In the genomic region with DNA sequence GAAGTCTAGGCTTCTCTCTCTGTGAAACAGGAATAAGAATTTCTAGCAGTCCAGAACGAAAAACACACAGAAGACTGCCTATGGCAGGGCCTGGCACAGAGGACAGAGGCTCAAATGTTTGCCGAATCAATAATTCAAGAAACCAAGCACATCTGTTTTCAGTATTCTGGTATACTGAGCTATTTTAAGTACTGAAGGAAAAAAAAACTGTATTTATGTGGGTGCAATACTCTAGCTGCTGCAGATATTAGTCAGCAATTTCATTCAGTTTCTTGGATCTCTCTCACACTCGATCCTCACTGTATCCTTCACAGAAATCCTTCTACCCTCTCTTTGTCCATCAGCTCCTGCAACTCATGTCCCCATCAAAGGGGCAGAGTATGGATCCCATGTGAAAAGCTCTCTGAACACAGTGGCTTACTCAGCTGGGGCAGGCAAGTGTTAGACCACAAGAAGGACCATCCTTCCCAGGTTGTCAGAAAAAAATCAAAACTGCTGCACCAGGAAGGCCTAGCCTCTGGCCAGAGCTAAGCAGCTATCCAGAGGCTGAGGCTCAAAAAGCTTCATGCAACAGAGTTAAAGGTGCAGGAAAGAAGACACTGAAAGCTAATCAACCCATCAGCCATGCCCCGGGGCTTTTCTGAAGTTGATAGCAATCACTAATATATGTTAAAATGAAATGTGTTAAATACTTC, we compare ENCODE assay signal across 1 cellular context.
TF ChIP-seq lines count a peak whose summit lies in the region.

No MANE protein-coding gene starts in this region.

TF ChIP-seq in SK-N-SH, 30 proteins besides CTCF, POLR2A, EP300 and RAD21 (continued from another document):
- no peak for TF ChIP-seq TEAD4 (IDR thresholded peaks at IDR 0.05; ENCODE audit: borderline replicate concordance, insufficient read depth)
- TF ChIP-seq, protein P1, sequence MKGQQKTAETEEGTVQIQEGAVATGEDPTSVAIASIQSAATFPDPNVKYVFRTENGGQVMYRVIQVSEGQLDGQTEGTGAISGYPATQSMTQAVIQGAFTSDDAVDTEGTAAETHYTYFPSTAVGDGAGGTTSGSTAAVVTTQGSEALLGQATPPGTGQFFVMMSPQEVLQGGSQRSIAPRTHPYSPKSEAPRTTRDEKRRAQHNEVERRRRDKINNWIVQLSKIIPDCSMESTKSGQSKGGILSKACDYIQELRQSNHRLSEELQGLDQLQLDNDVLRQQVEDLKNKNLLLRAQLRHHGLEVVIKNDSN (IDR thresholded peaks at IDR 0.05; ENCODE audit: borderline replicate concordance, low read depth) = no peak
- TF ChIP-seq GABPA (IDR thresholded peaks at IDR 0.05; ENCODE audit: low read depth) = no peak
- no peak for TF ChIP-seq FOSL2 (IDR thresholded peaks at IDR 0.05; ENCODE audit: borderline replicate concordance, low read depth)
- no peak for TF ChIP-seq POLR2AphosphoS5 (IDR thresholded peaks at IDR 0.05; ENCODE audit: low read depth, low read length)
- TF ChIP-seq SMC3 (IDR thresholded peaks at IDR 0.05; ENCODE audit: low read depth, low read length) = no peak
- peak; percentile 7; the same call in 1 of the 2 replicates for TF ChIP-seq NFIC (IDR thresholded peaks at IDR 0.05; ENCODE audit: borderline replicate concordance)
- TF ChIP-seq CHD2 (IDR thresholded peaks at IDR 0.05; ENCODE audit: low read length, partially characterized antibody) = no peak
- TF ChIP-seq, protein P2, sequence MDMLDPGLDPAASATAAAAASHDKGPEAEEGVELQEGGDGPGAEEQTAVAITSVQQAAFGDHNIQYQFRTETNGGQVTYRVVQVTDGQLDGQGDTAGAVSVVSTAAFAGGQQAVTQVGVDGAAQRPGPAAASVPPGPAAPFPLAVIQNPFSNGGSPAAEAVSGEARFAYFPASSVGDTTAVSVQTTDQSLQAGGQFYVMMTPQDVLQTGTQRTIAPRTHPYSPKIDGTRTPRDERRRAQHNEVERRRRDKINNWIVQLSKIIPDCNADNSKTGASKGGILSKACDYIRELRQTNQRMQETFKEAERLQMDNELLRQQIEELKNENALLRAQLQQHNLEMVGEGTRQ (IDR thresholded peaks at IDR 0.05; ENCODE audit: borderline replicate concordance, low read depth, low read length) = no peak
- TF ChIP-seq RCOR1 (IDR thresholded peaks at IDR 0.05; ENCODE audit: low read length) = no peak
- TF ChIP-seq MEF2A (IDR thresholded peaks at IDR 0.05; ENCODE audit: borderline replicate concordance, low read depth) = peak; percentile 73
- no peak for TF ChIP-seq TAF1 (IDR thresholded peaks at IDR 0.05; ENCODE audit: borderline replicate concordance, low read depth, low read length)
- TF ChIP-seq, protein P3, sequence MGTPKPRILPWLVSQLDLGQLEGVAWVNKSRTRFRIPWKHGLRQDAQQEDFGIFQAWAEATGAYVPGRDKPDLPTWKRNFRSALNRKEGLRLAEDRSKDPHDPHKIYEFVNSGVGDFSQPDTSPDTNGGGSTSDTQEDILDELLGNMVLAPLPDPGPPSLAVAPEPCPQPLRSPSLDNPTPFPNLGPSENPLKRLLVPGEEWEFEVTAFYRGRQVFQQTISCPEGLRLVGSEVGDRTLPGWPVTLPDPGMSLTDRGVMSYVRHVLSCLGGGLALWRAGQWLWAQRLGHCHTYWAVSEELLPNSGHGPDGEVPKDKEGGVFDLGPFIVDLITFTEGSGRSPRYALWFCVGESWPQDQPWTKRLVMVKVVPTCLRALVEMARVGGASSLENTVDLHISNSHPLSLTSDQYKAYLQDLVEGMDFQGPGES (IDR thresholded peaks at IDR 0.05; ENCODE audit: low read depth, low read length) = no peak
- peak; percentile 63; the same call in 1 of the 2 replicates for TF ChIP-seq TCF12 (IDR thresholded peaks at IDR 0.05)
- TF ChIP-seq RFX5 (IDR thresholded peaks at IDR 0.05; ENCODE audit: low read length) = no peak
- TF ChIP-seq, protein P4, sequence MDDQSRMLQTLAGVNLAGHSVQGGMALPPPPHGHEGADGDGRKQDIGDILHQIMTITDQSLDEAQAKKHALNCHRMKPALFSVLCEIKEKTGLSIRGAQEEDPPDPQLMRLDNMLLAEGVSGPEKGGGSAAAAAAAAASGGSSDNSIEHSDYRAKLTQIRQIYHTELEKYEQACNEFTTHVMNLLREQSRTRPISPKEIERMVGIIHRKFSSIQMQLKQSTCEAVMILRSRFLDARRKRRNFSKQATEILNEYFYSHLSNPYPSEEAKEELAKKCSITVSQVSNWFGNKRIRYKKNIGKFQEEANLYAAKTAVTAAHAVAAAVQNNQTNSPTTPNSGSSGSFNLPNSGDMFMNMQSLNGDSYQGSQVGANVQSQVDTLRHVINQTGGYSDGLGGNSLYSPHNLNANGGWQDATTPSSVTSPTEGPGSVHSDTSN (IDR thresholded peaks at IDR 0.05) = no peak
- TF ChIP-seq EZH2phosphoT487 (IDR thresholded peaks at IDR 0.05; ENCODE audit: borderline replicate concordance, low read depth) = no peak
- TF ChIP-seq MXI1 (IDR thresholded peaks at IDR 0.05; ENCODE audit: low read depth, low read length) = no peak
- no peak for TF ChIP-seq FOXJ3 (CRISPR knock-in tag; IDR thresholded peaks at IDR 0.05)
- TF ChIP-seq, protein P5, sequence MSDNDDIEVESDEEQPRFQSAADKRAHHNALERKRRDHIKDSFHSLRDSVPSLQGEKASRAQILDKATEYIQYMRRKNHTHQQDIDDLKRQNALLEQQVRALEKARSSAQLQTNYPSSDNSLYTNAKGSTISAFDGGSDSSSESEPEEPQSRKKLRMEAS (IDR thresholded peaks at IDR 0.05; ENCODE audit: low read depth) = 0 out of 2 replicates have a peak, but pooled peaks have one; percentile 22
- TF ChIP-seq YY1 (IDR thresholded peaks at IDR 0.05; ENCODE audit: low read depth) = no peak
- TF ChIP-seq, protein P6, sequence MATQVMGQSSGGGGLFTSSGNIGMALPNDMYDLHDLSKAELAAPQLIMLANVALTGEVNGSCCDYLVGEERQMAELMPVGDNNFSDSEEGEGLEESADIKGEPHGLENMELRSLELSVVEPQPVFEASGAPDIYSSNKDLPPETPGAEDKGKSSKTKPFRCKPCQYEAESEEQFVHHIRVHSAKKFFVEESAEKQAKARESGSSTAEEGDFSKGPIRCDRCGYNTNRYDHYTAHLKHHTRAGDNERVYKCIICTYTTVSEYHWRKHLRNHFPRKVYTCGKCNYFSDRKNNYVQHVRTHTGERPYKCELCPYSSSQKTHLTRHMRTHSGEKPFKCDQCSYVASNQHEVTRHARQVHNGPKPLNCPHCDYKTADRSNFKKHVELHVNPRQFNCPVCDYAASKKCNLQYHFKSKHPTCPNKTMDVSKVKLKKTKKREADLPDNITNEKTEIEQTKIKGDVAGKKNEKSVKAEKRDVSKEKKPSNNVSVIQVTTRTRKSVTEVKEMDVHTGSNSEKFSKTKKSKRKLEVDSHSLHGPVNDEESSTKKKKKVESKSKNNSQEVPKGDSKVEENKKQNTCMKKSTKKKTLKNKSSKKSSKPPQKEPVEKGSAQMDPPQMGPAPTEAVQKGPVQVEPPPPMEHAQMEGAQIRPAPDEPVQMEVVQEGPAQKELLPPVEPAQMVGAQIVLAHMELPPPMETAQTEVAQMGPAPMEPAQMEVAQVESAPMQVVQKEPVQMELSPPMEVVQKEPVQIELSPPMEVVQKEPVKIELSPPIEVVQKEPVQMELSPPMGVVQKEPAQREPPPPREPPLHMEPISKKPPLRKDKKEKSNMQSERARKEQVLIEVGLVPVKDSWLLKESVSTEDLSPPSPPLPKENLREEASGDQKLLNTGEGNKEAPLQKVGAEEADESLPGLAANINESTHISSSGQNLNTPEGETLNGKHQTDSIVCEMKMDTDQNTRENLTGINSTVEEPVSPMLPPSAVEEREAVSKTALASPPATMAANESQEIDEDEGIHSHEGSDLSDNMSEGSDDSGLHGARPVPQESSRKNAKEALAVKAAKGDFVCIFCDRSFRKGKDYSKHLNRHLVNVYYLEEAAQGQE (IDR thresholded peaks at IDR 0.05; ENCODE audit: low read depth, low read length) = no peak
